8 cellular contexts compared by ENCODE assay signal in genomic region chr1:178093958-178094751, GRCh38. TPM values are rescaled to one million over a fixed set of nuclear protein-coding genes. Genes with fewer than 3 reads are reported as not detected.
DNase-seq lines count a peak whose midpoint lies in the region; ATAC-seq and TF ChIP-seq lines count a peak whose summit lies in the region.

TSS of gene RASAL2 (plus strand) at chr1:178094104. CDS start at chr1:178094493, 389 bp downstream.

- H3K4me3 Mint-ChIP-seq in stimulated activated memory B cell treated with anti-CD40 and anti-IgM and Interleukin-4, amounts not matched to agents 10 μg/mL and 1 μg/mL and 100 μg/mL, for 72 hours = peak within 1 kb of the TSS; percentile 87

- H3K4me3 ChIP-seq in duodenal mucosa (ENCODE audit: low read depth in 1 of 2, low read length in 2 of 2) = peak within 1 kb of the TSS; percentile 85 to 89
- H3K4me3 ChIP-seq in left lung = peak within 1 kb of the TSS; percentile 81 to 95

- H3K4me1 Mint-ChIP-seq in stimulated activated memory B cell treated with anti-CD40 and anti-IgM and Interleukin-4, amounts not matched to agents 10 μg/mL and 1 μg/mL and 100 μg/mL, for 72 hours = peaks cover 14% of the 10 kb centered on the region

- peak; percentile 51 for ATAC-seq in GM21423 (IDR thresholded peaks at IDR 0.05; ENCODE audit: unreplicated experiment)
- ATAC-seq in left lung = peak; percentile 77
- ATAC-seq in stimulated activated memory B cell treated with anti-CD40 and anti-IgM and Interleukin-4, amounts not matched to agents 10 μg/mL and 1 μg/mL and 100 μg/mL, for 72 hours = peak; percentile 77

- H3K27me3 ChIP-seq in duodenal mucosa (ENCODE audit: control insufficient read depth in 1 of 2, insufficient read depth in 2 of 2, low read length in 2 of 2) (no peaks in the 10 kb centered on the region), left lung (peaks cover 0 to 20% of the 10 kb centered on the region in 2 donors)

- H3K9ac ChIP-seq in duodenal mucosa (ENCODE audit: low read depth in 1 of 2, low read length in 2 of 2) = peak within 1 kb of the TSS; percentile 59 to 79

- H3K9me3 ChIP-seq in duodenal mucosa (ENCODE audit: control insufficient read depth in 1 of 2, low read length in 2 of 2) = no peaks in the 10 kb centered on the region
- no peaks in the 10 kb centered on the region for H3K9me3 ChIP-seq in left lung

- H3K4me1 ChIP-seq in duodenal mucosa (ENCODE audit: control insufficient read depth in 1 of 2, insufficient read depth in 2 of 2, low read length in 2 of 2) = peaks cover 20 to 27% of the 10 kb centered on the region in 2 donors
- H3K4me1 ChIP-seq in left lung = peaks cover 7 to 8% of the 10 kb centered on the region in 2 donors

- H3K27me3 Mint-ChIP-seq in stimulated activated memory B cell treated with anti-CD40 and anti-IgM and Interleukin-4, amounts not matched to agents 10 μg/mL and 1 μg/mL and 100 μg/mL, for 72 hours = peaks cover 75% of the 10 kb centered on the region

- H3K27ac ChIP-seq in duodenal mucosa (ENCODE audit: low read depth, low read length) = peak within 1 kb of the TSS; percentile 64
- H3K27ac ChIP-seq in left lung = peak within 1 kb of the TSS; percentile 86 to 87

- no peak for TF ChIP-seq CTCF in left lung (IDR thresholded peaks at IDR 0.05)

- no peaks in the 10 kb centered on the region for H3K36me3 ChIP-seq in duodenal mucosa (ENCODE audit: control insufficient read depth in 1 of 2, insufficient read depth in 2 of 2, low read length in 2 of 2)
- no peaks in the 10 kb centered on the region for H3K36me3 ChIP-seq in left lung

- no peak within 1 kb of the TSS for H3K27ac Mint-ChIP-seq in stimulated activated memory B cell treated with anti-CD40 and anti-IgM and Interleukin-4, amounts not matched to agents 10 μg/mL and 1 μg/mL and 100 μg/mL, for 72 hours

- intact Hi-C loops in left lung (cut with DNase I) = no loop called here

- DNase-seq in NCI-H1417 (lab: John Stamatoyannopoulos, UW) (peak; percentile 83 to 93 (median 91)), NCI-H1417 treated with DMSO at 0.1 percent for 48 hours (lab: John Stamatoyannopoulos, UW) (no peak), HPDE6-E6E7 (ENCODE audit: extremely low spot score) (peak; percentile 54), SK-N-DZ (ENCODE audit: low spot score) (peak; percentile 76), left lung (peak; percentile 67 to 91)

- H3K9me3 Mint-ChIP-seq in stimulated activated memory B cell treated with anti-CD40 and anti-IgM and Interleukin-4, amounts not matched to agents 10 μg/mL and 1 μg/mL and 100 μg/mL, for 72 hours = peaks cover 2% of the 10 kb centered on the region

- no peaks in the 10 kb centered on the region for H3K36me3 Mint-ChIP-seq in stimulated activated memory B cell treated with anti-CD40 and anti-IgM and Interleukin-4, amounts not matched to agents 10 μg/mL and 1 μg/mL and 100 μg/mL, for 72 hours

RNA-seq across cellular contexts. Expression of gene RASAL2, which starts in this region (rescaled TPM):
- polyA plus RNA-seq in SK-N-DZ (2014; cell fraction: cytosol; rRNA removed) = 5.2 and 6.4 TPM in 2 replicates
- polyA plus RNA-seq in SK-N-DZ (2014; cell fraction: nucleus; rRNA removed) = 10.4 and 14.1 TPM in 2 replicates
- 10 to 100 TPM; 27.5 to 30.2 TPM for total RNA-seq in left lung
